18 cellular contexts compared by ENCODE assay signal in genomic region chr19:11127905-11128304, GRCh38.
"Had no signal": no experiment of that assay in that cellular context is flagged by ENCODE, and none has a peak within 500 bp of the region (broad histone marks: within the 10 kb centered on the region; RNA-seq: fewer than 3 reads in every experiment).

No MANE protein-coding gene starts in this region.

- H3K4me3 ChIP-seq: gastrocnemius medialis, heart right ventricle, psoas muscle, skin epidermis, thoracic aorta had no signal

- H3K4me3 Mint-ChIP-seq: naive thymus-derived CD4-positive, alpha-beta T cell; nephron progenitor cell; stimulated activated naive B cell treated with anti-CD40 and anti-IgM and Interleukin-4, amounts not matched to agents 10 μg/mL and 1 μg/mL and 100 μg/mL, for 72 hours; stimulated activated naive CD8-positive, alpha-beta T cell treated with anti-CD3 and anti-CD28 coated beads, Interleukin-15, amount 100 ng/mL, for 72 hours; type B pancreatic cell had no signal

- ATAC-seq: esophagus mucosa; gastrocnemius medialis; heart right ventricle; naive thymus-derived CD4-positive, alpha-beta T cell; psoas muscle; sciatic nerve; stimulated activated naive B cell treated with anti-CD40 and anti-IgM and Interleukin-4, amounts not matched to agents 10 μg/mL and 1 μg/mL and 100 μg/mL, for 72 hours; stimulated activated naive CD8-positive, alpha-beta T cell treated with anti-CD3 and anti-CD28 coated beads, Interleukin-15, amount 100 ng/mL, for 72 hours had no signal

- H3K4me1 ChIP-seq: gastrocnemius medialis, psoas muscle had no signal

- H3K27ac Mint-ChIP-seq: nephron progenitor cell; stimulated activated naive B cell treated with anti-CD40 and anti-IgM and Interleukin-4, amounts not matched to agents 10 μg/mL and 1 μg/mL and 100 μg/mL, for 72 hours; type B pancreatic cell had no signal

- DNase-seq: effector memory CD4-positive, alpha-beta T cell; gastrocnemius medialis; heart right ventricle; hypothalamus; kidney glomerular epithelial cell; naive thymus-derived CD4-positive, alpha-beta T cell; nephron progenitor cell; psoas muscle; retina; stimulated activated CD4-positive, alpha-beta T cell treated with anti-CD3 and anti-CD28 coated beads, Interleukin-2, amount 100 ng/mL, for 24 hours; stimulated activated CD4-positive, alpha-beta T cell treated with anti-CD3 and anti-CD28 coated beads, Interleukin-4, amount 100 ng/mL, for 4 hours; stimulated activated naive B cell treated with anti-CD40 and anti-IgM and Interleukin-4, amounts not matched to agents 10 μg/mL and 1 μg/mL and 100 μg/mL, for 72 hours; stimulated activated naive CD8-positive, alpha-beta T cell treated with anti-CD3 and anti-CD28 coated beads, Interleukin-15, amount 100 ng/mL, for 72 hours had no signal

- H3K27ac ChIP-seq: gastrocnemius medialis, heart right ventricle, psoas muscle, skin epidermis had no signal

- H3K27me3 Mint-ChIP-seq: naive thymus-derived CD4-positive, alpha-beta T cell; stimulated activated naive CD8-positive, alpha-beta T cell treated with anti-CD3 and anti-CD28 coated beads, Interleukin-15, amount 100 ng/mL, for 72 hours; type B pancreatic cell had no signal

- H3K9me3 Mint-ChIP-seq: naive thymus-derived CD4-positive, alpha-beta T cell; nephron progenitor cell; stimulated activated naive B cell treated with anti-CD40 and anti-IgM and Interleukin-4, amounts not matched to agents 10 μg/mL and 1 μg/mL and 100 μg/mL, for 72 hours; stimulated activated naive CD8-positive, alpha-beta T cell treated with anti-CD3 and anti-CD28 coated beads, Interleukin-15, amount 100 ng/mL, for 72 hours; type B pancreatic cell had no signal

- H3K9me3 ChIP-seq: gastrocnemius medialis, heart right ventricle, psoas muscle, thoracic aorta had no signal

- H3K4me1 Mint-ChIP-seq: nephron progenitor cell; stimulated activated naive CD8-positive, alpha-beta T cell treated with anti-CD3 and anti-CD28 coated beads, Interleukin-15, amount 100 ng/mL, for 72 hours had no signal

- H3K27me3 ChIP-seq: gastrocnemius medialis, heart right ventricle had no signal
